17 cellular contexts compared by ENCODE assay signal in the genomic region with DNA sequence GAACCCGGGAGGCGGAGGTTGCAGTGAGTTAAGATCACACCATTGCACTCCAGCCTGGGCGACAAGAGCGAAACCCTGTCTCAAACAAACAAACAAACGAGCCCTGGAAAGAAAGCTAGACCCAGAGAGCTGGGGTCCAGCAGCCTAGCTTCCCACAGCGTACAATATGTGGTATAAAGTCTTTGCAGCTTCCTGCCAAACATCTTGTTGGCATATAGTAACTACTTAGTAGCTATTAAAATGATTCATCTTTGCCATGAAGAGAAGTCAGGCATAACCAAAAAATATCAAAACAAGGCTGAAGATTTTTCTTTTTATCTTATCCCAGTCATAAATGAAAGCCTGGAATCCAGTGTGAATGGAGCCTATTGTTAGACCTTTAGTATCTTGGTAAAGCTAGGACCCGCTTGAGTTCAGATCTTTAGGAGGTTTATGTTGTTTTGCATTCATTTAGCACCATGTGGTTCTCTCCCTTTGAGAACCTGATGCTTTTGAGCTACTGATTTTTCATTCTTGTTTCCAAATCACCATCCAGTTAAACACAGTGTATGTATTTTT.
"Had no signal": no experiment of that assay in that cellular context is flagged by ENCODE, and none has a peak within 500 bp of the region (broad histone marks: within the 10 kb centered on the region; RNA-seq: fewer than 3 reads in every experiment).

No MANE protein-coding gene starts in this region.

- H3K4me3 ChIP-seq: gastroesophageal sphincter, smooth muscle cell, stomach had no signal

- DNase-seq: activated B cell treated with CpG ODN at 0.5 μM for 24 hours; activated CD4-positive, alpha-beta memory T cell treated with anti-CD3 and anti-CD28 coated beads, Interleukin-2, amount 10 ng/mL, durations not matched to agents 7 days and 5 days; activated CD4-positive, alpha-beta T cell treated with anti-CD3 and anti-CD28 coated beads for 4 hours; activated CD8-positive, alpha-beta memory T cell treated with anti-CD3 and anti-CD28 coated beads, Interleukin-2, amount 10 ng/mL, durations not matched to agents 7 days and 5 days; activated naive CD4-positive, alpha-beta T cell; activated naive CD8-positive, alpha-beta T cell treated with anti-CD3 and anti-CD28 coated beads, Interleukin-2, amount 10 ng/mL, durations not matched to agents 7 days and 5 days; aorta; brain microvascular endothelial cell; central memory CD4-positive, alpha-beta T cell; naive thymus-derived CD8-positive, alpha-beta T cell; stimulated activated CD4-positive, alpha-beta T cell treated with anti-CD3 and anti-CD28 coated beads, Interleukin-4, amount 100 ng/mL, for 1 hour; stomach; T-cell had no signal

- H3K27me3 ChIP-seq: brain microvascular endothelial cell, gastroesophageal sphincter, neutrophil, stomach had no signal

- H3K27ac ChIP-seq: brain microvascular endothelial cell, neutrophil, stomach had no signal

- H3K36me3 ChIP-seq: brain microvascular endothelial cell, gastroesophageal sphincter, neutrophil, stomach had no signal

- ATAC-seq: activated CD8-positive, alpha-beta memory T cell treated with anti-CD3 and anti-CD28 coated beads, Interleukin-2, amount 10 ng/mL, durations not matched to agents 7 days and 5 days; gastroesophageal sphincter; naive thymus-derived CD8-positive, alpha-beta T cell; sciatic nerve; T-cell had no signal

- H3K4me2 ChIP-seq: smooth muscle cell had no signal

- H3K9me3 ChIP-seq: gastroesophageal sphincter, neutrophil, stomach had no signal
